19 cellular contexts compared by ENCODE assay signal in genomic region chr2:102313025-102313424, GRCh38. TPM values are rescaled to one million over a fixed set of nuclear protein-coding genes. Genes with fewer than 3 reads are reported as not detected.
A peak's percentile ranks its signal among the peaks of the same experiment; 100 is the strongest.
DNase-seq lines count a peak whose midpoint lies in the region; ATAC-seq and TF ChIP-seq lines count a peak whose summit lies in the region.
"Had no signal": no experiment of that assay in that cellular context is flagged by ENCODE, and none has a peak within 500 bp of the region (broad histone marks: within the 10 kb centered on the region; RNA-seq: fewer than 3 reads in every experiment).

No MANE protein-coding gene starts in this region.

- peaks cover 10% of the 10 kb centered on the region for H3K27me3 Mint-ChIP-seq in stimulated activated naive CD8-positive, alpha-beta T cell treated with anti-CD3 and anti-CD28 coated beads, Interleukin-15, amount 100 ng/mL, for 72 hours
- H3K27me3 Mint-ChIP-seq in activated T-helper 17 cell treated with anti-CD3 and anti-CD28 coated beads, Interleukin-2, amount 50 U/mL, for 72 hours: peaks cover 4% of the 10 kb centered on the region

- H3K27ac Mint-ChIP-seq in stimulated activated naive CD8-positive, alpha-beta T cell treated with anti-CD3 and anti-CD28 coated beads, Interleukin-15, amount 100 ng/mL, for 72 hours: no peak overlapping the region
- no peak overlapping the region for H3K27ac Mint-ChIP-seq in activated T-helper 17 cell treated with anti-CD3 and anti-CD28 coated beads, Interleukin-2, amount 50 U/mL, for 72 hours
- H3K27ac Mint-ChIP-seq: activated CD4-positive, alpha-beta memory T cell treated with anti-CD3 and anti-CD28 coated beads, Interleukin-2, amount 10 ng/mL, durations not matched to agents 7 days and 5 days; activated T-helper 1 cell treated with anti-CD3 and anti-CD28 coated beads, Interleukin-12 subunit alpha, Interleukin-12 subunit beta, Interleukin-2, Interleukin-4 antibody, amounts not matched to agents 30 ng/mL and 10 ng/mL and 1 ng/mL, durations not matched to agents 14 hours and 24 hours and 36 hours; GM23338; naive thymus-derived CD8-positive, alpha-beta T cell had no signal

- no peaks in the 10 kb centered on the region for H3K9me3 Mint-ChIP-seq in stimulated activated naive CD8-positive, alpha-beta T cell treated with anti-CD3 and anti-CD28 coated beads, Interleukin-15, amount 100 ng/mL, for 72 hours
- H3K9me3 Mint-ChIP-seq in activated T-helper 17 cell treated with anti-CD3 and anti-CD28 coated beads, Interleukin-2, amount 50 U/mL, for 72 hours: no peaks in the 10 kb centered on the region
- H3K9me3 Mint-ChIP-seq: activated CD4-positive, alpha-beta memory T cell treated with anti-CD3 and anti-CD28 coated beads, Interleukin-2, amount 10 ng/mL, durations not matched to agents 7 days and 5 days; activated T-helper 1 cell treated with anti-CD3 and anti-CD28 coated beads, Interleukin-12 subunit alpha, Interleukin-12 subunit beta, Interleukin-2, Interleukin-4 antibody, amounts not matched to agents 30 ng/mL and 10 ng/mL and 1 ng/mL, durations not matched to agents 14 hours and 24 hours and 36 hours; naive thymus-derived CD8-positive, alpha-beta T cell had no signal

- H3K4me3 ChIP-seq in fibroblast of pulmonary artery (replicated peaks; ENCODE audit: low read depth, low read length): no peak overlapping the region
- H3K4me3 ChIP-seq in left ventricle myocardium inferior: no peak overlapping the region
- H3K4me3 ChIP-seq: GM23338, transverse colon had no signal

- peak; percentile 19 for ATAC-seq in stimulated activated naive CD8-positive, alpha-beta T cell treated with anti-CD3 and anti-CD28 coated beads, Interleukin-15, Interleukin-2, amounts not matched to agents 100 U/mL and 50 U/mL, for 24 hours
- no peak for ATAC-seq in stimulated activated naive CD8-positive, alpha-beta T cell treated with anti-CD3 and anti-CD28 coated beads, Interleukin-15, amount 100 ng/mL, for 72 hours
- peak; percentile 48 for ATAC-seq in activated T-helper 17 cell treated with anti-CD3 and anti-CD28 coated beads, Interleukin-2, amount 50 U/mL, for 72 hours (replicated peaks)
- no peak for ATAC-seq in HG03280 (IDR thresholded peaks at IDR 0.05; ENCODE audit: unreplicated experiment)
- ATAC-seq in HG03175 (IDR thresholded peaks at IDR 0.05; ENCODE audit: unreplicated experiment): no peak
- ATAC-seq: GM23338; naive thymus-derived CD8-positive, alpha-beta T cell had no signal

- no peak for DNase-seq in stimulated activated naive CD8-positive, alpha-beta T cell treated with anti-CD3 and anti-CD28 coated beads, Interleukin-15, Interleukin-2, amounts not matched to agents 100 U/mL and 50 U/mL, for 24 hours
- no peak for DNase-seq in stimulated activated naive CD8-positive, alpha-beta T cell treated with anti-CD3 and anti-CD28 coated beads, Interleukin-15, amount 100 ng/mL, for 72 hours
- DNase-seq in fibroblast of pulmonary artery (ENCODE audit: low read depth): peak; percentile 80
- no peak for DNase-seq in stimulated activated CD4-positive, alpha-beta T cell treated with anti-CD3 and anti-CD28 coated beads, Interleukin-4, amount 100 ng/mL, for 4 hours
- DNase-seq in left ventricle myocardium inferior: no peak
- DNase-seq: activated CD4-positive, alpha-beta memory T cell treated with anti-CD3 and anti-CD28 coated beads, Interleukin-2, amount 10 ng/mL, durations not matched to agents 7 days and 5 days; AML-193; amygdala; DMS 273 treated with DMSO at 0.1 percent for 48 hours; naive thymus-derived CD8-positive, alpha-beta T cell; NCI-H1105; stimulated activated CD4-positive, alpha-beta T cell treated with anti-CD3 and anti-CD28 coated beads, Interleukin-2, amount 100 ng/mL, for 24 hours; transverse colon had no signal

- H3K9me3 ChIP-seq in left ventricle myocardium inferior (replicated peaks): no peaks in the 10 kb centered on the region
- H3K9me3 ChIP-seq: transverse colon had no signal

- H3K4me1 Mint-ChIP-seq in stimulated activated naive CD8-positive, alpha-beta T cell treated with anti-CD3 and anti-CD28 coated beads, Interleukin-15, amount 100 ng/mL, for 72 hours: peaks cover 14% of the 10 kb centered on the region
- no peaks in the 10 kb centered on the region for H3K4me1 Mint-ChIP-seq in activated T-helper 17 cell treated with anti-CD3 and anti-CD28 coated beads, Interleukin-2, amount 50 U/mL, for 72 hours
- H3K4me1 Mint-ChIP-seq: GM23338 had no signal

- H3K36me3 ChIP-seq in left ventricle myocardium inferior: no peaks in the 10 kb centered on the region
- H3K36me3 ChIP-seq: transverse colon had no signal

- H3K36me3 Mint-ChIP-seq in activated T-helper 17 cell treated with anti-CD3 and anti-CD28 coated beads, Interleukin-2, amount 50 U/mL, for 72 hours (ENCODE audit: low read depth): no peaks in the 10 kb centered on the region
- H3K36me3 Mint-ChIP-seq: naive thymus-derived CD8-positive, alpha-beta T cell had no signal

- peaks cover 7% of the 10 kb centered on the region for H3K27me3 ChIP-seq in left ventricle myocardium inferior (ENCODE audit: low read depth)

- TF ChIP-seq CTCF in fibroblast of pulmonary artery (IDR thresholded peaks at IDR 0.05; ENCODE audit: low read length, missing control alignments): no peak
- no peak for TF ChIP-seq CTCF in left ventricle myocardium inferior (IDR thresholded peaks at IDR 0.05; ENCODE audit: borderline replicate concordance)

- no peak overlapping the region for H3K27ac ChIP-seq in left ventricle myocardium inferior (replicated peaks)
- H3K27ac ChIP-seq: transverse colon had no signal

- no peaks in the 10 kb centered on the region for H3K4me1 ChIP-seq in left ventricle myocardium inferior
- H3K4me1 ChIP-seq: transverse colon had no signal

- intact Hi-C loops in left ventricle myocardium inferior (cut with micrococcal nuclease): no loop called here

- H3K4me3 Mint-ChIP-seq in stimulated activated naive CD8-positive, alpha-beta T cell treated with anti-CD3 and anti-CD28 coated beads, Interleukin-15, amount 100 ng/mL, for 72 hours: no peak overlapping the region
- H3K4me3 Mint-ChIP-seq in activated T-helper 17 cell treated with anti-CD3 and anti-CD28 coated beads, Interleukin-2, amount 50 U/mL, for 72 hours: no peak overlapping the region
- H3K4me3 Mint-ChIP-seq: activated CD4-positive, alpha-beta memory T cell treated with anti-CD3 and anti-CD28 coated beads, Interleukin-2, amount 10 ng/mL, durations not matched to agents 7 days and 5 days; activated T-helper 1 cell treated with anti-CD3 and anti-CD28 coated beads, Interleukin-12 subunit alpha, Interleukin-12 subunit beta, Interleukin-2, Interleukin-4 antibody, amounts not matched to agents 30 ng/mL and 10 ng/mL and 1 ng/mL, durations not matched to agents 14 hours and 24 hours and 36 hours; GM23338 had no signal

RNA-seq across cellular contexts. Expression of gene IL1RL1, which starts 1.7 kb away (rescaled TPM):
- total RNA-seq in activated T-helper 17 cell treated with anti-CD3 and anti-CD28 coated beads, Interleukin-2, amount 50 U/mL, for 72 hours: under 1 TPM; 0.24 to 0.79 TPM
- 1.1 TPM for total RNA-seq in left ventricle myocardium inferior
- total RNA-seq: GM23338; naive thymus-derived CD8-positive, alpha-beta T cell; SK-MEL-5 had no signal

RNA-seq across cellular contexts. Expression of gene IL18R1, which starts 42.6 kb away (rescaled TPM):
- 10 to 100 TPM; 20.5 to 27.7 TPM for total RNA-seq in activated T-helper 17 cell treated with anti-CD3 and anti-CD28 coated beads, Interleukin-2, amount 50 U/mL, for 72 hours
- 1.8 TPM for total RNA-seq in left ventricle myocardium inferior

Comparison
In these comparisons a context has a peak if more than half of its experiments do, and no peak if none do; other contexts are left out.
1. ATAC-seq: peak in stimulated activated naive CD8-positive, alpha-beta T cell treated with anti-CD3 and anti-CD28 coated beads, Interleukin-15, Interleukin-2, amounts not matched to agents 100 U/mL and 50 U/mL, for 24 hours (single experiment) and activated T-helper 17 cell treated with anti-CD3 and anti-CD28 coated beads, Interleukin-2, amount 50 U/mL, for 72 hours (single experiment); none in stimulated activated naive CD8-positive, alpha-beta T cell treated with anti-CD3 and anti-CD28 coated beads, Interleukin-15, amount 100 ng/mL, for 72 hours (single experiment), HG03280 (single experiment) and HG03175 (single experiment).